Comparison of ENCODE assay signal across 18 cellular contexts in genomic region chr9:2142212-2142611, GRCh38.
DNase-seq lines count a peak whose midpoint lies in the region; ATAC-seq and TF ChIP-seq lines count a peak whose summit lies in the region.
"Had no signal": no experiment of that assay in that cellular context is flagged by ENCODE, and none has a peak within 500 bp of the region (broad histone marks: within the 10 kb centered on the region; RNA-seq: fewer than 3 reads in every experiment).

No MANE protein-coding gene starts in this region.

- peaks cover 39% of the 10 kb centered on the region for H3K4me1 Mint-ChIP-seq in activated naive CD4-positive, alpha-beta T cell treated with anti-CD3 and anti-CD28 coated beads for 36 hours (ENCODE audit: low read depth)
- peaks cover 15 to 92% (median 89%) of the 10 kb centered on the region in 7 donors for H3K4me1 Mint-ChIP-seq in naive thymus-derived CD4-positive, alpha-beta T cell
- peaks cover 28 to 41% of the 10 kb centered on the region in 2 donors for H3K4me1 Mint-ChIP-seq in stimulated activated naive B cell treated with anti-CD40 and anti-IgM and Interleukin-4, amounts not matched to agents 10 μg/mL and 1 μg/mL and 100 μg/mL, for 72 hours

- H3K4me1 ChIP-seq in naive thymus-derived CD4-positive, alpha-beta T cell (ENCODE audit: control insufficient read depth in 2 of 2, insufficient read depth in 2 of 2, low read length in 2 of 2) = no peaks in the 10 kb centered on the region
- no peaks in the 10 kb centered on the region for H3K4me1 ChIP-seq in uterus
- H3K4me1 ChIP-seq: BE2C had no signal

- no peaks in the 10 kb centered on the region for H3K9me3 Mint-ChIP-seq in activated naive CD4-positive, alpha-beta T cell treated with anti-CD3 and anti-CD28 coated beads, Interleukin-2, amount 50 U/mL, for 72 hours
- H3K9me3 Mint-ChIP-seq in activated naive CD4-positive, alpha-beta T cell treated with anti-CD3 and anti-CD28 coated beads for 36 hours = no peaks in the 10 kb centered on the region
- H3K9me3 Mint-ChIP-seq in naive thymus-derived CD4-positive, alpha-beta T cell = no peaks in the 10 kb centered on the region
- H3K9me3 Mint-ChIP-seq in stimulated activated naive B cell treated with anti-CD40 and anti-IgM and Interleukin-4, amounts not matched to agents 10 μg/mL and 1 μg/mL and 100 μg/mL, for 72 hours = no peaks in the 10 kb centered on the region

- H3K27me3 ChIP-seq in HL-60 (ENCODE audit: insufficient read depth, poor library complexity, severe bottlenecking) (no peaks in the 10 kb centered on the region), uterus (no peaks in the 10 kb centered on the region)
- H3K27me3 ChIP-seq in naive thymus-derived CD4-positive, alpha-beta T cell (ENCODE audit: control insufficient read depth in 2 of 2, insufficient read depth in 2 of 2, low read length in 2 of 2) = no peaks in the 10 kb centered on the region
- H3K27me3 ChIP-seq: BE2C had no signal

- CTCF ChIA-PET in activated naive CD4-positive, alpha-beta T cell treated with anti-CD3 and anti-CD28 coated beads for 36 hours (lab: Charles Lee) = interaction anchor here (0.8 kb wide), 1 partner anchor 10 kb away, joined by 3 read pairs; no protein-coding TSS in a partner anchor
- CTCF ChIA-PET in naive thymus-derived CD4-positive, alpha-beta T cell (lab: Charles Lee) = interaction anchor here (0.5 kb wide), 1 partner anchor 1068 kb away, joined by 3 read pairs; no protein-coding TSS in a partner anchor

- H3K4me3 ChIP-seq in HL-60 (replicated peaks; ENCODE audit: insufficient read depth, low read length) = no peak overlapping the region
- no peak overlapping the region for H3K4me3 ChIP-seq in naive thymus-derived CD4-positive, alpha-beta T cell (ENCODE audit: low read length)
- no peak overlapping the region for H3K4me3 ChIP-seq in uterus
- H3K4me3 ChIP-seq: K562 had no signal

- TF ChIP-seq CTCF in HL-60 (IDR thresholded peaks at IDR 0.05; ENCODE audit: insufficient read depth, low read length) (no peak), uterus (IDR thresholded peaks at IDR 0.05) (no peak)

- TF ChIP-seq POLR2A in uterus (IDR thresholded peaks at IDR 0.05) = no peak

- H3K27me3 Mint-ChIP-seq in activated naive CD4-positive, alpha-beta T cell treated with anti-CD3 and anti-CD28 coated beads for 36 hours (ENCODE audit: low read depth) = no peaks in the 10 kb centered on the region
- no peaks in the 10 kb centered on the region for H3K27me3 Mint-ChIP-seq in naive thymus-derived CD4-positive, alpha-beta T cell
- H3K27me3 Mint-ChIP-seq in stimulated activated naive B cell treated with anti-CD40 and anti-IgM and Interleukin-4, amounts not matched to agents 10 μg/mL and 1 μg/mL and 100 μg/mL, for 72 hours = no peaks in the 10 kb centered on the region

- intact Hi-C loops in activated naive CD4-positive, alpha-beta T cell treated with anti-CD3 and anti-CD28 coated beads for 36 hours (cut with micrococcal nuclease) = no loop called here
- intact Hi-C loops in naive thymus-derived CD4-positive, alpha-beta T cell (cut with micrococcal nuclease) = no loop called here
- intact Hi-C loops in uterus (cut with DNase I; ENCODE audit: low total_unique reads) = no loop called here

- peak overlapping the region; percentile 20 to 48 for H3K27ac Mint-ChIP-seq in activated naive CD4-positive, alpha-beta T cell treated with anti-CD3 and anti-CD28 coated beads, Interleukin-2, amount 50 U/mL, for 72 hours
- no peak overlapping the region for H3K27ac Mint-ChIP-seq in activated naive CD4-positive, alpha-beta T cell treated with anti-CD3 and anti-CD28 coated beads for 36 hours
- peak overlapping the region in 7 of 9 donors; percentile 3 to 60 (median 31) for H3K27ac Mint-ChIP-seq in naive thymus-derived CD4-positive, alpha-beta T cell
- H3K27ac Mint-ChIP-seq in stimulated activated naive B cell treated with anti-CD40 and anti-IgM and Interleukin-4, amounts not matched to agents 10 μg/mL and 1 μg/mL and 100 μg/mL, for 72 hours = peak overlapping the region; percentile 68

- no peaks in the 10 kb centered on the region for H3K9me3 ChIP-seq in naive thymus-derived CD4-positive, alpha-beta T cell (ENCODE audit: control insufficient read depth in 2 of 3, low read length in 3 of 3)
- H3K9me3 ChIP-seq in uterus = no peaks in the 10 kb centered on the region
- H3K9me3 ChIP-seq: BE2C had no signal

- no peak overlapping the region for H3K4me3 Mint-ChIP-seq in activated naive CD4-positive, alpha-beta T cell treated with anti-CD3 and anti-CD28 coated beads for 36 hours
- H3K4me3 Mint-ChIP-seq in naive thymus-derived CD4-positive, alpha-beta T cell = peak overlapping the region in 1 of 10 donors; percentile 23
- H3K4me3 Mint-ChIP-seq in stimulated activated naive B cell treated with anti-CD40 and anti-IgM and Interleukin-4, amounts not matched to agents 10 μg/mL and 1 μg/mL and 100 μg/mL, for 72 hours = peak overlapping the region in 1 of 2 donors; percentile 22

- H3K27ac ChIP-seq in HL-60 (replicated peaks) = peak overlapping the region; percentile 37
- H3K27ac ChIP-seq in naive thymus-derived CD4-positive, alpha-beta T cell (ENCODE audit: low read depth, low read length) = no peak overlapping the region
- H3K27ac ChIP-seq in uterus = no peak overlapping the region

- POLR2A ChIA-PET in naive thymus-derived CD4-positive, alpha-beta T cell (lab: Charles Lee) = interaction anchor here (0.5 kb wide), 1 partner anchor 112 kb away, joined by 6 read pairs; no protein-coding TSS in a partner anchor

- peaks cover 0 to 18% (median 3%) of the 10 kb centered on the region in 3 experiments for H3K36me3 ChIP-seq in naive thymus-derived CD4-positive, alpha-beta T cell (ENCODE audit: control insufficient read depth in 2 of 3, insufficient read depth in 3 of 3, low read length in 3 of 3)
- H3K36me3 ChIP-seq in uterus = no peaks in the 10 kb centered on the region
- H3K36me3 ChIP-seq: BE2C had no signal

- H3K36me3 Mint-ChIP-seq in activated naive CD4-positive, alpha-beta T cell treated with anti-CD3 and anti-CD28 coated beads, Interleukin-2, amount 50 U/mL, for 72 hours = peaks cover 17 to 60% of the 10 kb centered on the region in 2 donors
- peaks cover 22% of the 10 kb centered on the region for H3K36me3 Mint-ChIP-seq in activated naive CD4-positive, alpha-beta T cell treated with anti-CD3 and anti-CD28 coated beads for 36 hours (ENCODE audit: low read depth)
- peaks cover 15 to 89% (median 47%) of the 10 kb centered on the region in 5 donors for H3K36me3 Mint-ChIP-seq in naive thymus-derived CD4-positive, alpha-beta T cell
- H3K36me3 Mint-ChIP-seq in stimulated activated naive B cell treated with anti-CD40 and anti-IgM and Interleukin-4, amounts not matched to agents 10 μg/mL and 1 μg/mL and 100 μg/mL, for 72 hours = peaks cover 33 to 67% of the 10 kb centered on the region in 2 donors

- no peak for DNase-seq in activated naive CD4-positive, alpha-beta T cell treated with anti-CD3 and anti-CD28 coated beads, Interleukin-2, amount 50 U/mL, for 72 hours (ENCODE audit: low spot score in 2 of 2)
- DNase-seq in activated naive CD4-positive, alpha-beta T cell treated with anti-CD3 and anti-CD28 coated beads for 36 hours = no peak
- DNase-seq in HL-60 (ENCODE audit: low read depth in 1 of 2, low spot score in 1 of 2) = no peak
- DNase-seq in naive thymus-derived CD4-positive, alpha-beta T cell = no peak
- DNase-seq in stimulated activated naive B cell treated with anti-CD40 and anti-IgM and Interleukin-4, amounts not matched to agents 10 μg/mL and 1 μg/mL and 100 μg/mL, for 72 hours = no peak
- DNase-seq in uterus = no peak
- DNase-seq in NCI-H128 (lab: John Stamatoyannopoulos, UW; ENCODE audit: unreplicated experiment) = no peak
- DNase-seq: BE2C, DND-41, NCI-H1105 treated with DMSO at 0.1 percent for 48 hours, NCI-H187, NCI-H2107, NCI-H2227 treated with DMSO at 0.1 percent for 48 hours, NCI-H510A treated with DMSO at 0.1 percent for 48 hours, NCI-H774, SHP77 had no signal

- no peak for ATAC-seq in activated naive CD4-positive, alpha-beta T cell treated with anti-CD3 and anti-CD28 coated beads, Interleukin-2, amount 50 U/mL, for 72 hours
- no peak for ATAC-seq in naive thymus-derived CD4-positive, alpha-beta T cell
- ATAC-seq in stimulated activated naive B cell treated with anti-CD40 and anti-IgM and Interleukin-4, amounts not matched to agents 10 μg/mL and 1 μg/mL and 100 μg/mL, for 72 hours (replicated peaks) = peak; percentile 60 to 64
- ATAC-seq in HG02852 (IDR thresholded peaks at IDR 0.05; ENCODE audit: unreplicated experiment) = no peak
- ATAC-seq: K562 had no signal

Comparison
In these comparisons a context has a peak if more than half of its experiments do, and no peak if none do; other contexts are left out.
1. ATAC-seq: peak in stimulated activated naive B cell treated with anti-CD40 and anti-IgM and Interleukin-4, amounts not matched to agents 10 μg/mL and 1 μg/mL and 100 μg/mL, for 72 hours (2 of 2); none in activated naive CD4-positive, alpha-beta T cell treated with anti-CD3 and anti-CD28 coated beads, Interleukin-2, amount 50 U/mL, for 72 hours (0 of 2), naive thymus-derived CD4-positive, alpha-beta T cell (single experiment) and HG02852 (single experiment).